19 cellular contexts compared by ENCODE assay signal in genomic region chr22:46589141-46589748, GRCh38. TPM values are rescaled to one million over a fixed set of nuclear protein-coding genes. Genes with fewer than 3 reads are reported as not detected.
DNase-seq lines count a peak whose midpoint lies in the region; ATAC-seq and TF ChIP-seq lines count a peak whose summit lies in the region.
"Had no signal": no experiment of that assay in that cellular context is flagged by ENCODE, and none has a peak within 500 bp of the region (broad histone marks: within the 10 kb centered on the region; RNA-seq: fewer than 3 reads in every experiment).

No MANE protein-coding gene starts in this region.

- peak overlapping the region; percentile 92 for H3K27ac ChIP-seq in BLaER1
- H3K27ac ChIP-seq in HL-60 (replicated peaks) = peak overlapping the region; percentile 24
- peak overlapping the region; percentile 46 to 92 (median 87) for H3K27ac ChIP-seq in heart left ventricle
- no peak overlapping the region for H3K27ac ChIP-seq in right lobe of liver

- H3K9me3 ChIP-seq in BLaER1 (no peaks in the 10 kb centered on the region), heart left ventricle (no peaks in the 10 kb centered on the region), right lobe of liver (no peaks in the 10 kb centered on the region)
- H3K9me3 ChIP-seq: MG63, Peyer's patch had no signal

- H3K27me3 ChIP-seq in BLaER1 (no peaks in the 10 kb centered on the region), HL-60 (ENCODE audit: insufficient read depth, poor library complexity, severe bottlenecking) (no peaks in the 10 kb centered on the region), heart left ventricle (no peaks in the 10 kb centered on the region), right lobe of liver (no peaks in the 10 kb centered on the region)
- H3K27me3 ChIP-seq: dorsolateral prefrontal cortex, MG63, Peyer's patch had no signal

- no peaks in the 10 kb centered on the region for H3K9me3 Mint-ChIP-seq in natural killer cell treated with Interleukin-12 subunit alpha and Interleukin-12 subunit beta and Interleukin-15 and Interleukin-18, amount 100 ng/mL, for 72 hours
- H3K9me3 Mint-ChIP-seq in chondrocyte (ENCODE audit: low read depth) = no peaks in the 10 kb centered on the region
- H3K9me3 Mint-ChIP-seq: activated T-cell treated with anti-CD3 and anti-CD28 coated beads, Interleukin-2, amount 50 U/mL, for 72 hours; naive thymus-derived CD8-positive, alpha-beta T cell had no signal

- H3K4me3 ChIP-seq in BLaER1 (peak overlapping the region; percentile 58), HL-60 (replicated peaks; ENCODE audit: insufficient read depth, low read length) (no peak overlapping the region), heart left ventricle (no peak overlapping the region), right lobe of liver (no peak overlapping the region)
- H3K4me3 ChIP-seq: dorsolateral prefrontal cortex, MG63, Peyer's patch had no signal

- ATAC-seq in heart left ventricle (no peak), GM18867 (IDR thresholded peaks at IDR 0.05; ENCODE audit: unreplicated experiment) (no peak), right lobe of liver (no peak), GM21360 (IDR thresholded peaks at IDR 0.05; ENCODE audit: unreplicated experiment) (no peak)
- ATAC-seq in natural killer cell treated with Interleukin-12 subunit alpha and Interleukin-12 subunit beta and Interleukin-15 and Interleukin-18, amount 100 ng/mL, for 72 hours = no peak
- ATAC-seq: activated T-cell treated with anti-CD3 and anti-CD28 coated beads, Interleukin-2, amount 50 U/mL, for 72 hours; naive thymus-derived CD8-positive, alpha-beta T cell had no signal

- peaks cover 35% of the 10 kb centered on the region for H4K20me1 ChIP-seq in BLaER1

- H3K4me3 Mint-ChIP-seq in natural killer cell treated with Interleukin-12 subunit alpha and Interleukin-12 subunit beta and Interleukin-15 and Interleukin-18, amount 100 ng/mL, for 72 hours = peak overlapping the region; percentile 4
- no peak overlapping the region for H3K4me3 Mint-ChIP-seq in chondrocyte (ENCODE audit: unreplicated experiment)

- TF ChIP-seq POLR2A in heart left ventricle (IDR thresholded peaks at IDR 0.05) = no peak
- TF ChIP-seq POLR2A in right lobe of liver (IDR thresholded peaks at IDR 0.05) = no peak

- H3K4me2 ChIP-seq in BLaER1 = peak overlapping the region; percentile 90

- TF ChIP-seq CTCF in HL-60 (IDR thresholded peaks at IDR 0.05; ENCODE audit: insufficient read depth, low read length) = no peak
- TF ChIP-seq CTCF in heart left ventricle (IDR thresholded peaks at IDR 0.05) = no peak
- TF ChIP-seq CTCF in chondrocyte (IDR thresholded peaks at IDR 0.05) = no peak
- TF ChIP-seq CTCF in right lobe of liver (IDR thresholded peaks at IDR 0.05) = no peak

- H3K36me3 Mint-ChIP-seq in natural killer cell treated with Interleukin-12 subunit alpha and Interleukin-12 subunit beta and Interleukin-15 and Interleukin-18, amount 100 ng/mL, for 72 hours = no peaks in the 10 kb centered on the region
- no peaks in the 10 kb centered on the region for H3K36me3 Mint-ChIP-seq in chondrocyte (ENCODE audit: low read depth)
- H3K36me3 Mint-ChIP-seq: naive thymus-derived CD8-positive, alpha-beta T cell had no signal

- peaks cover 7% of the 10 kb centered on the region; the same call in 1 of the 2 replicates for H3K36me3 ChIP-seq in BLaER1
- no peaks in the 10 kb centered on the region for H3K36me3 ChIP-seq in heart left ventricle
- H3K36me3 ChIP-seq in right lobe of liver = no peaks in the 10 kb centered on the region
- H3K36me3 ChIP-seq: MG63, Peyer's patch had no signal

- peaks cover 32 to 33% of the 10 kb centered on the region in 2 donors for H3K4me1 Mint-ChIP-seq in natural killer cell treated with Interleukin-12 subunit alpha and Interleukin-12 subunit beta and Interleukin-15 and Interleukin-18, amount 100 ng/mL, for 72 hours (ENCODE audit: low read depth in 2 of 2)
- peaks cover 42% of the 10 kb centered on the region for H3K4me1 Mint-ChIP-seq in chondrocyte (ENCODE audit: low read depth)

- H3K27me3 Mint-ChIP-seq in natural killer cell treated with Interleukin-12 subunit alpha and Interleukin-12 subunit beta and Interleukin-15 and Interleukin-18, amount 100 ng/mL, for 72 hours = no peaks in the 10 kb centered on the region
- no peaks in the 10 kb centered on the region for H3K27me3 Mint-ChIP-seq in chondrocyte (ENCODE audit: low read depth)

- peak overlapping the region; percentile 78 for H3K9ac ChIP-seq in BLaER1

- H3K27ac Mint-ChIP-seq in natural killer cell treated with Interleukin-12 subunit alpha and Interleukin-12 subunit beta and Interleukin-15 and Interleukin-18, amount 100 ng/mL, for 72 hours = peak overlapping the region in 1 of 2 donors; percentile 28
- H3K27ac Mint-ChIP-seq in chondrocyte (ENCODE audit: unreplicated experiment) = no peak overlapping the region

- no peak for DNase-seq in HL-60 (ENCODE audit: low read depth in 1 of 2, low spot score in 1 of 2)
- peak in 2 of 5 donors; percentile 26 to 32 for DNase-seq in heart left ventricle
- no peak for DNase-seq in natural killer cell treated with Interleukin-12 subunit alpha and Interleukin-12 subunit beta and Interleukin-15 and Interleukin-18, amount 100 ng/mL, for 72 hours (ENCODE audit: low spot score)
- no peak for DNase-seq in chondrocyte (ENCODE audit: low spot score)
- no peak for DNase-seq in right lobe of liver
- DNase-seq: activated CD4-positive, alpha-beta T cell treated with anti-CD3 and anti-CD28 coated beads, Interleukin-2, amount 50 U/mL, for 48 hours; activated T-cell treated with anti-CD3 and anti-CD28 coated beads, Interleukin-2, amount 50 U/mL, for 72 hours; GOT3; MG63; naive thymus-derived CD8-positive, alpha-beta T cell; NCI-H1436 treated with DMSO at 0.1 percent for 48 hours; NCI-H82; stimulated activated naive CD4-positive, alpha-beta T cell; trophoblast cell had no signal

- 64 to 79% (median 67%) methylated on average over 6 to 9 of the region's 9 CpGs for WGBS in heart left ventricle, 4 donors
- 80% methylated on average over 6 of the region's 9 CpGs for WGBS in right lobe of liver (ENCODE audit: insufficient coverage, low coverage, low lambda C conversion rate, missing lambda C conversion rate)

- intact Hi-C loops in heart left ventricle (cut with DNase I) (no loop called here), right lobe of liver (cut with DNase I) (loop anchor here (5.0 to 10.0 kb wide), 2 partner anchors 38 to 46 kb away; no protein-coding TSS in a partner anchor)

- H3K4me1 ChIP-seq in BLaER1 (peaks cover 100% of the 10 kb centered on the region), heart left ventricle (peaks cover 11 to 96% (median 76%) of the 10 kb centered on the region in 12 donors), right lobe of liver (no peaks in the 10 kb centered on the region)

RNA-seq across cellular contexts. Expression of gene GRAMD4, which starts 30.9 kb away (rescaled TPM):
- total RNA-seq in heart left ventricle (100 to 1,000 TPM in 2 of 9 donors, 10 to 100 TPM in 7; 31.2 to 122 (median 72.5) TPM), chondrocyte (23.8 to 44.8 TPM (median 31.7 TPM) in 3 replicates), right lobe of liver (10 to 100 TPM; 29.7 to 72.0 (median 34.8) TPM)
- polyA plus RNA-seq in heart left ventricle = 10 to 100 TPM; 22.4 to 53.2 TPM
- total RNA-seq in natural killer cell treated with Interleukin-12 subunit alpha and Interleukin-12 subunit beta and Interleukin-15 and Interleukin-18, amount 100 ng/mL, for 72 hours = 10 to 100 TPM in 1 of 2 donors, 1 to 10 TPM in 1; 6.8 to 21.4 TPM

RNA-seq across cellular contexts. Expression of gene CELSR1, which starts 51.8 kb away (rescaled TPM):
- 10 to 100 TPM in 7 of 9 donors, 1 to 10 TPM in 2; 8.1 to 15.8 (median 12.6) TPM for total RNA-seq in heart left ventricle
- 1 to 10 TPM; 5.9 to 6.9 TPM for polyA plus RNA-seq in heart left ventricle
- total RNA-seq in natural killer cell treated with Interleukin-12 subunit alpha and Interleukin-12 subunit beta and Interleukin-15 and Interleukin-18, amount 100 ng/mL, for 72 hours = under 1 TPM; 0.14 to 0.45 TPM
- 27.9 to 42.7 TPM (median 29.8 TPM) in 3 replicates for total RNA-seq in chondrocyte
- total RNA-seq in right lobe of liver = 1 to 10 TPM; 2.9 to 8.2 (median 5.0) TPM

Comparison
In these comparisons a context has a peak if more than half of its experiments do, and no peak if none do; other contexts are left out.
1. H3K27ac ChIP-seq: peak in BLaER1 (single experiment), HL-60 (single experiment) and heart left ventricle (12 of 12); none in right lobe of liver (0 of 3).
2. intact Hi-C loops: an anchor here in right lobe of liver (5.0 to 10.0 kb wide); none called in heart left ventricle.